In genomic region chr3:147529551-147529950, GRCh38 we compare ENCODE assay signal across 30 cellular contexts.
"Had no signal": no experiment of that assay in that cellular context is flagged by ENCODE, and none has a peak within 500 bp of the region (broad histone marks: within the 10 kb centered on the region; RNA-seq: fewer than 3 reads in every experiment).

No MANE protein-coding gene starts in this region.

- H3K4me1 ChIP-seq: adrenal gland, breast epithelium, colonic mucosa, SJCRH30 had no signal

- DNase-seq: activated CD4-positive, alpha-beta T cell treated with anti-CD3 and anti-CD28 coated beads for 36 hours; activated CD4-positive, CD25-positive, alpha-beta regulatory T cell; activated CD8-positive, alpha-beta memory T cell treated with anti-CD3 and anti-CD28 coated beads, Interleukin-2, amount 50 U/mL, for 4 hours; activated CD8-positive, alpha-beta T cell treated with anti-CD3 and anti-CD28 coated beads for 36 hours; activated gamma-delta T cell treated with Interleukin-2 at 50 U/mL for 16 hours; activated naive CD4-positive, alpha-beta T cell treated with anti-CD3 and anti-CD28 coated beads, Interleukin-2, amount 10 ng/mL, durations not matched to agents 7 days and 5 days; activated naive CD8-positive, alpha-beta T cell treated with anti-CD3 and anti-CD28 coated beads, Interleukin-2, amount 10 ng/mL, durations not matched to agents 7 days and 5 days; activated T-cell treated with anti-CD3 and anti-CD28 coated beads, Interleukin-2, amount 50 U/mL, for 72 hours; adrenal gland; anterior cingulate cortex; caudate nucleus; colonic mucosa; MG63; NCI-H1092 treated with DMSO at 0.1 percent for 48 hours; NCI-H1417 treated with DMSO at 0.1 percent for 48 hours; NCI-H1694; NCI-H2029; NCI-H2107; NCI-H2171 treated with DMSO at 0.1 percent for 48 hours; NCI-H226; NCI-H510A; NCI-H69; PC-9; SJCRH30; SK-N-SH; T-helper 17 cell; T-helper 9 cell had no signal

- H3K27ac ChIP-seq: adrenal gland, breast epithelium, colonic mucosa, KMS-11, PC-9, SJCRH30, VCaP had no signal

- H3K9me3 ChIP-seq: adrenal gland, colonic mucosa, SK-N-SH had no signal

- ATAC-seq: activated CD4-positive, alpha-beta T cell treated with anti-CD3 and anti-CD28 coated beads for 36 hours; activated CD8-positive, alpha-beta T cell treated with anti-CD3 and anti-CD28 coated beads for 36 hours; activated T-cell treated with anti-CD3 and anti-CD28 coated beads, Interleukin-2, amount 50 U/mL, for 72 hours; T-helper 17 cell had no signal

- H3K27me3 ChIP-seq: adrenal gland, breast epithelium, colonic mucosa, MG63, SJCRH30 had no signal

- H3K36me3 ChIP-seq: adrenal gland, breast epithelium, colonic mucosa, MG63, SJCRH30 had no signal

- H3K4me3 ChIP-seq: adrenal gland, breast epithelium, colonic mucosa, MG63, PC-9, SJCRH30 had no signal
